ENCODE assay signal across 8 cellular contexts in the genomic region with DNA sequence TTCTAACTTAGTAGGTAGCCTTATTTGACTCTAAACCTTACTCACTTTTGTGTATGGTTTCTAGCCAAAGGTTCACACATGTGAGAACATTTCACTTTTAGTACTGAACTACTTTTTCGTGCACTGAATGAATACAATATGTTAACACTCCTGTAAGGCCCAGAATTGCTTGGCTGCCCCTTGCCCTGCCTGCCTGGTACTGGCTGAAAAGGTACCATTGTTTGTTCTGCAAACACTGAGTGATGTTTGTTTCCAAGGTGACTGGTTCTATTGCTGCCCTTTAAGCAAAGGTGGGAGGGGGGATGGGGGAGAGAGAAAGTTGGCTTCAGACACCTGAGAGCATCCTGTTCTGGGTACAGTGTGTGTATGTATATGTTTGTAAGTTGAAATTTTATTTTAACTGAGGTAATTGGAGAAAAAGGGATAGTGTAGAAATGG. TPM values are rescaled to one million over a fixed set of nuclear protein-coding genes. Genes with fewer than 3 reads are reported as not detected.
DNase-seq lines count a peak whose midpoint lies in the region; ATAC-seq, FAIRE-seq and TF ChIP-seq lines count a peak whose summit lies in the region.

No MANE protein-coding gene starts in this region.

- H3K79me2 ChIP-seq in K562 (ENCODE audit: control insufficient read depth, insufficient read depth, low read length) = peaks cover 99% of the 10 kb centered on the region

- TF ChIP-seq POLR2A in K562 (conservative IDR thresholded peaks at IDR 0.05) = no peak
- no peak for TF ChIP-seq POLR2A in testis (IDR thresholded peaks at IDR 0.05)

- TF ChIP-seq CTCF in K562 (IDR thresholded peaks at IDR 0.05 in 2 of 3, conservative IDR thresholded peaks at IDR 0.05 in 1 of 3; ENCODE audit: insufficient read depth in 2 of 3, low read depth in 1 of 3, low read length in 3 of 3) (no peak), testis (IDR thresholded peaks at IDR 0.05) (no peak)

- H3K27me3 ChIP-seq in K562 (ENCODE audit: control insufficient read depth in 2 of 2, insufficient read depth in 2 of 2, low read length in 2 of 2) (no peaks in the 10 kb centered on the region), mucosa of rectum (ENCODE audit: control insufficient read depth in 2 of 2, insufficient read depth in 2 of 2, low read length in 2 of 2) (no peaks in the 10 kb centered on the region), testis (no peaks in the 10 kb centered on the region)

- H3K4me1 ChIP-seq in K562 (replicated peaks in 1 of 2; ENCODE audit: control insufficient read depth in 2 of 2, insufficient read depth in 2 of 2, low read length in 2 of 2) = peaks cover 39 to 76% of the 10 kb centered on the region in 2 experiments
- peaks cover 53 to 64% of the 10 kb centered on the region in 2 donors for H3K4me1 ChIP-seq in mucosa of rectum (ENCODE audit: control insufficient read depth in 2 of 2, insufficient read depth in 2 of 2, low read length in 2 of 2)
- peaks cover 51% of the 10 kb centered on the region for H3K4me1 ChIP-seq in testis

- H3K9me1 ChIP-seq in K562 (ENCODE audit: control insufficient read depth, insufficient read depth, low read length) = no peaks in the 10 kb centered on the region

- H3K4me3 ChIP-seq in K562 (no peak overlapping the region), mucosa of rectum (ENCODE audit: low read length in 2 of 2) (no peak overlapping the region), testis (no peak overlapping the region)

- peak overlapping the region; percentile 64 for H3K27ac ChIP-seq in K562 (ENCODE audit: extremely low read depth, low read depth, low read length)
- peak overlapping the region; percentile 58 to 94 for H3K27ac ChIP-seq in mucosa of rectum (ENCODE audit: low read depth in 2 of 2, low read length in 2 of 2)
- peak overlapping the region in 1 of 2 donors; percentile 31 for H3K27ac ChIP-seq in testis

- WGBS in K562 (ENCODE audit: insufficient coverage, low coverage, missing lambda C conversion rate) = 69% methylated on average over 1 of the region's 1 CpG
- WGBS in testis, 2 donors = 47 to 76% methylated on average over 1 of the region's 1 CpG

- H4K20me1 ChIP-seq in K562 (replicated peaks; ENCODE audit: control insufficient read depth, insufficient read depth, low read length) = no peaks in the 10 kb centered on the region

- CTCF ChIA-PET in K562 (lab: Yijun Ruan, JAX; ENCODE audit: low intra/inter-chr PET ratio) = no interaction called here

- H3K9me3 ChIP-seq in K562 (replicated peaks; ENCODE audit: control insufficient read depth, insufficient read depth, low read depth, low read length) = no peaks in the 10 kb centered on the region
- H3K9me3 ChIP-seq in mucosa of rectum (ENCODE audit: control insufficient read depth in 2 of 2, low read length in 2 of 2) = no peaks in the 10 kb centered on the region
- no peaks in the 10 kb centered on the region for H3K9me3 ChIP-seq in testis

- ATAC-seq in K562 (no peak), HG02938 (IDR thresholded peaks at IDR 0.05; ENCODE audit: unreplicated experiment) (no peak), GM18519 (IDR thresholded peaks at IDR 0.05; ENCODE audit: low FRiP score, unreplicated experiment) (no peak)

- H3K9ac ChIP-seq in K562 (ENCODE audit: insufficient read depth in 1 of 2, low read depth in 2 of 2, low read length in 2 of 2) = peak overlapping the region in 1 of 2 experiments; percentile 55; a peak in 2 of 4 replicates
- H3K9ac ChIP-seq in mucosa of rectum (ENCODE audit: low read depth in 1 of 2, low read length in 2 of 2) = peak overlapping the region in 1 of 2 donors; percentile 56

- in situ Hi-C loops in K562 (cut with MboI) = no loop called here

- peak; percentile 42 for FAIRE-seq in GM19239 (lab: Jason Lieb, UNC)
- peak; percentile 48 for FAIRE-seq in K562 (lab: Jason Lieb, UNC)

- DNase-seq in GM19239 (ENCODE audit: insufficient read length, low spot score) (no peak), NCI-H2196 treated with DMSO at 0.1 percent for 48 hours (lab: John Stamatoyannopoulos, UW; ENCODE audit: unreplicated experiment) (peak; percentile 88), K562 (ENCODE audit: extremely low read depth in 1 of 4, low spot score in 3 of 4) (peak in 2 of 4 experiments; percentile 45 to 58), testis (no peak), anterior cingulate cortex (lab: John Stamatoyannopoulos, UW) (no peak)

- intact Hi-C loops in K562 (cut with micrococcal nuclease) = no loop called here
- intact Hi-C loops in testis (cut with DNase I; ENCODE audit: low total_unique reads) = no loop called here

- TF ChIP-seq EP300 in K562 (IDR thresholded peaks at IDR 0.05; ENCODE audit: low read length) = no peak

- no peak for TF ChIP-seq RAD21 in K562 (CRISPR knock-in tag; conservative IDR thresholded peaks at IDR 0.05 in 1 of 2, IDR thresholded peaks at IDR 0.05 in 1 of 2)

- H2AFZ ChIP-seq in K562 (ENCODE audit: low read depth, low read length) = no peak overlapping the region

- H3K36me3 ChIP-seq in K562 (ENCODE audit: control insufficient read depth, insufficient read depth, low read length) = peaks cover 11% of the 10 kb centered on the region; the same call in 2 of the 3 replicates
- H3K36me3 ChIP-seq in mucosa of rectum (ENCODE audit: control insufficient read depth in 2 of 2, insufficient read depth in 2 of 2, low read length in 2 of 2) = no peaks in the 10 kb centered on the region
- no peaks in the 10 kb centered on the region for H3K36me3 ChIP-seq in testis (ENCODE audit: low read depth, missing control alignments)

- peak overlapping the region; percentile 20; the same call in 1 of the 2 replicates for H3K4me2 ChIP-seq in K562 (ENCODE audit: insufficient read depth, low read length)

- BruUV-seq in K562 (replicated peaks; lab: Mats Ljungman, UMichigan) = no TSS peak

- POLR2A ChIA-PET in K562 (lab: Yijun Ruan, JAX) = interaction anchor here (0.9 to 3.2 kb wide), 4 partner anchors 8 to 52 kb away, joined by 3 to 14 read pairs (median 8); no protein-coding TSS in a partner anchor

TF ChIP-seq in K562, 482 proteins besides CTCF, POLR2A, EP300 and RAD21 (continues in another document):
- TF ChIP-seq ARID2 (IDR thresholded peaks at IDR 0.05) (0 out of 2 replicates have a peak, but pooled peaks have one; percentile 46), ZNF384 (IDR thresholded peaks at IDR 0.05; ENCODE audit: low read depth, low read length) (no peak), HDAC1 (IDR thresholded peaks at IDR 0.05) (peak in 1 of 2 experiments; percentile 59; a peak in 1 of 4 replicates), MAZ (CRISPR knock-in tag; conservative IDR thresholded peaks at IDR 0.05 in 1 of 2, IDR thresholded peaks at IDR 0.05 in 1 of 2) (no peak), ZNF507 (tag; conservative IDR thresholded peaks at IDR 0.05) (no peak), SOX6 (IDR thresholded peaks at IDR 0.05) (no peak), SMARCE1 (IDR thresholded peaks at IDR 0.05) (0 out of 2 replicates have a peak, but pooled peaks have one; percentile 33), TSC22D4 (tag; IDR thresholded peaks at IDR 0.05) (no peak), CBX8 (IDR thresholded peaks at IDR 0.05; ENCODE audit: borderline replicate concordance, extremely low read depth, low read depth, low read length, poor library complexity, severe bottlenecking) (no peak), HNRNPL (IDR thresholded peaks at IDR 0.05; ENCODE audit: low read depth, low read length) (no peak), ZNF551 (CRISPR knock-in tag; IDR thresholded peaks at IDR 0.05) (no peak)
- TF ChIP-seq, protein P1, sequence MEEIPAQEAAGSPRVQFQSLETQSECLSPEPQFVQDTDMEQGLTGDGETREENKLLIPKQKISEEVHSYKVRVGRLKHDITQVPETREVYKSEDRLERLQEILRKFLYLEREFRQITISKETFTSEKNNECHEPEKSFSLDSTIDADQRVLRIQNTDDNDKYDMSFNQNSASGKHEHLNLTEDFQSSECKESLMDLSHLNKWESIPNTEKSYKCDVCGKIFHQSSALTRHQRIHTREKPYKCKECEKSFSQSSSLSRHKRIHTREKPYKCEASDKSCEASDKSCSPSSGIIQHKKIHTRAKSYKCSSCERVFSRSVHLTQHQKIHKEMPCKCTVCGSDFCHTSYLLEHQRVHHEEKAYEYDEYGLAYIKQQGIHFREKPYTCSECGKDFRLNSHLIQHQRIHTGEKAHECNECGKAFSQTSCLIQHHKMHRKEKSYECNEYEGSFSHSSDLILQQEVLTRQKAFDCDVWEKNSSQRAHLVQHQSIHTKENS (CRISPR knock-in tag; IDR thresholded peaks at IDR 0.05) = no peak
- TF ChIP-seq, protein P2, sequence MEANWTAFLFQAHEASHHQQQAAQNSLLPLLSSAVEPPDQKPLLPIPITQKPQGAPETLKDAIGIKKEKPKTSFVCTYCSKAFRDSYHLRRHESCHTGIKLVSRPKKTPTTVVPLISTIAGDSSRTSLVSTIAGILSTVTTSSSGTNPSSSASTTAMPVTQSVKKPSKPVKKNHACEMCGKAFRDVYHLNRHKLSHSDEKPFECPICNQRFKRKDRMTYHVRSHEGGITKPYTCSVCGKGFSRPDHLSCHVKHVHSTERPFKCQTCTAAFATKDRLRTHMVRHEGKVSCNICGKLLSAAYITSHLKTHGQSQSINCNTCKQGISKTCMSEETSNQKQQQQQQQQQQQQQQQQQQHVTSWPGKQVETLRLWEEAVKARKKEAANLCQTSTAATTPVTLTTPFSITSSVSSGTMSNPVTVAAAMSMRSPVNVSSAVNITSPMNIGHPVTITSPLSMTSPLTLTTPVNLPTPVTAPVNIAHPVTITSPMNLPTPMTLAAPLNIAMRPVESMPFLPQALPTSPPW (CRISPR knock-in tag; IDR thresholded peaks at IDR 0.05) = peak; percentile 36; the same call in 1 of the 2 replicates

RNA-seq across cellular contexts. Expression of a gene that starts 31.2 kb away (rescaled TPM):
- 128 and 141 TPM in 2 replicates for total RNA-seq in K562 (2011; cell fraction: chromatin; rRNA removed; ENCODE audit: low replicate concordance)
- total RNA-seq in K562 (2011; cell fraction: nucleolus; rRNA removed) = 88.6 and 91.1 TPM in 2 replicates
- total RNA-seq in K562 (2011; cell fraction: nucleoplasm; rRNA removed) = 120 and 166 TPM in 2 replicates
- total RNA-seq in K562 (2014; rRNA removed) (19.3 and 34.7 TPM in 2 replicates), K562 (2014; rRNA removed; fragmentation: Illumina TruSeq; extraction: Trizol) (24.3 and 25.0 TPM in 2 replicates), K562 (2015; rRNA removed; fragmentation: Illumina TruSeq; extraction: Trizol) (21.9 and 22.1 TPM in 2 replicates), K562 (2021) (64.2 and 65.7 TPM in 2 replicates), testis (10 to 100 TPM; 75.0 to 79.2 TPM)
- polyA plus RNA-seq in K562 (2011; rRNA removed) (5.2 and 6.0 TPM in 2 replicates), K562 (2014; fragmentation: Illumina TruSeq; extraction: Trizol) (23.6 and 25.9 TPM in 2 replicates), K562 (2014; fragmentation: Nextera tagmentation; extraction: Ambion mirVana) (1 to 10 TPM; 3.3 to 4.8 TPM), K562 (2014; rRNA removed) (15.6 and 19.6 TPM in 2 replicates), testis (ENCODE audit: insufficient read depth, low read depth, low replicate concordance) (30.0 TPM)
- polyA plus RNA-seq in K562 (2011; cell fraction: cytosol; rRNA removed) = 5.6 and 6.8 TPM in 2 replicates
- 25.5 and 29.7 TPM in 2 replicates for polyA plus RNA-seq in K562 (2011; cell fraction: nucleus; rRNA removed)
- 20.6 and 20.9 TPM in 2 replicates for polyA plus RNA-seq in K562 (2012)
- polyA minus RNA-seq in K562 (2011; rRNA and poly(A)+ RNA removed) = 42.2 and 45.2 TPM in 2 replicates
- 34.1 and 47.8 TPM in 2 replicates for polyA minus RNA-seq in K562 (2011; cell fraction: cytosol; rRNA and poly(A)+ RNA removed)
- polyA minus RNA-seq in K562 (2011; cell fraction: nucleus; rRNA and poly(A)+ RNA removed) = 48.1 and 74.3 TPM in 2 replicates
